In the genomic region with DNA sequence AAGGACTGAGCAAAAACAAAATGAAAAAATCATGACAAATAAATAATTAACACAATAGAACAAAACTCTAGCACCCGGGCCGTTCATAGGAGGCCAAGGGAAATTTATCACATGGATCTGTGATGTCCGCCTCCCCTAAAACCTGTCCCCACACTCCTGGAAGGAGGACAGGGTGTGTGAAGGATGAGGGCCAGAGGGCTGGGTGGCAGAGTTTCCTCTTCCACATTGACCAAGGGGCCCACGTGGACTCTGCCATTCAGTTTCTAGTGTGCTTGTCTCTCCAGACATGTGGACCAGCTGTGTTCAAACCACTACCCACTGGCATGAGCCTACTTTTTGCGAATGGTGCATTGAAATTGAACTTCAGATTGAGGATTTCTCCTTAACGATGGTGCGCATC, we compare ENCODE assay signal across 37 cellular contexts. TPM values are rescaled to one million over a fixed set of nuclear protein-coding genes. Genes with fewer than 3 reads are reported as not detected.
"Had no signal": no experiment of that assay in that cellular context is flagged by ENCODE, and none has a peak within 500 bp of the region (broad histone marks: within the 10 kb centered on the region; RNA-seq: fewer than 3 reads in every experiment).

No MANE protein-coding gene starts in this region.

- DNase-seq: Karpas-422, Kasumi-1, KG1, MG63, MM.1S, MV-4-11, NCI-H1048, NCI-H1092, NCI-H1092 treated with DMSO at 0.1 percent for 48 hours, NCI-H1105, NCI-H1105 treated with DMSO at 0.1 percent for 48 hours, NCI-H1417, NCI-H1417 treated with DMSO at 0.1 percent for 48 hours, NCI-H1436, NCI-H1436 treated with DMSO at 0.1 percent for 48 hours, NCI-H146, NCI-H1694, NCI-H1694 treated with DMSO at 0.1 percent for 48 hours, NCI-H187, NCI-H187 treated with DMSO at 0.1 percent for 48 hours, NCI-H1930, NCI-H2029, NCI-H2029 treated with DMSO at 0.1 percent for 48 hours, NCI-H2081, NCI-H2081 treated with DMSO at 0.1 percent for 48 hours, NCI-H2107, NCI-H2171, NCI-H2171 treated with DMSO at 0.1 percent for 48 hours, NCI-H2227 treated with DMSO at 0.1 percent for 48 hours, NCI-H226, NCI-H345, NCI-H446, NCI-H446 treated with DMSO at 0.1 percent for 48 hours had no signal

RNA-seq across cellular contexts. Expression of gene PRRG3, which starts 6.3 kb away (rescaled TPM):
- total RNA-seq: LHCN-M2, M059J, MCF 10A, NCI-H460 had no signal

RNA-seq across cellular contexts. Expression of gene FATE1, which starts 14.3 kb away (rescaled TPM):
- total RNA-seq: LHCN-M2, MCF 10A, NCI-H460 had no signal

RNA-seq across cellular contexts. Expression of gene CNGA2, which starts 33.0 kb away (rescaled TPM):
- total RNA-seq: LHCN-M2, M059J, MCF 10A, NCI-H460 had no signal
